Comparison of ENCODE assay signal across 9 cellular contexts in genomic region chr11:118916842-118917388, GRCh38. TPM values are rescaled to one million over a fixed set of nuclear protein-coding genes. Genes with fewer than 3 reads are reported as not detected.
DNase-seq lines count a peak whose midpoint lies in the region; ATAC-seq and TF ChIP-seq lines count a peak whose summit lies in the region.
"Had no signal": no experiment of that assay in that cellular context is flagged by ENCODE, and none has a peak within 500 bp of the region (broad histone marks: within the 10 kb centered on the region; RNA-seq: fewer than 3 reads in every experiment).

No MANE protein-coding gene starts in this region.

- POLR2A ChIA-PET in HEK293T (lab: Yijun Ruan, JAX): interaction anchor here (0.9 kb wide), 1 partner anchor 9 kb away, joined by 3 read pairs; the partner anchor contains the start of gene BCL9L

- no peaks in the 10 kb centered on the region for H3K9me3 Mint-ChIP-seq in activated naive CD8-positive, alpha-beta T cell (ENCODE audit: low read depth)
- H3K9me3 Mint-ChIP-seq in stimulated activated naive B cell treated with anti-CD40 and anti-IgM and Interleukin-4, amounts not matched to agents 10 μg/mL and 1 μg/mL and 100 μg/mL, for 72 hours: no peaks in the 10 kb centered on the region

- H3K4me1 Mint-ChIP-seq in activated naive CD8-positive, alpha-beta T cell (ENCODE audit: low read depth): peaks cover 88% of the 10 kb centered on the region
- peaks cover 86 to 100% of the 10 kb centered on the region in 2 donors for H3K4me1 Mint-ChIP-seq in stimulated activated naive B cell treated with anti-CD40 and anti-IgM and Interleukin-4, amounts not matched to agents 10 μg/mL and 1 μg/mL and 100 μg/mL, for 72 hours

- peak overlapping the region; percentile 93 for H3K4me3 Mint-ChIP-seq in activated naive CD8-positive, alpha-beta T cell
- H3K4me3 Mint-ChIP-seq in stimulated activated naive B cell treated with anti-CD40 and anti-IgM and Interleukin-4, amounts not matched to agents 10 μg/mL and 1 μg/mL and 100 μg/mL, for 72 hours: peak overlapping the region in 1 of 2 donors; percentile 27

- H3K27ac ChIP-seq in right atrium auricular region: peak overlapping the region; percentile 94 to 98

- peaks cover 0 to 100% of the 10 kb centered on the region in 2 donors for H3K4me1 ChIP-seq in right atrium auricular region

- DNase-seq in HEK293T (ENCODE audit: extremely low spot score) (peak; percentile 48), right atrium auricular region (ENCODE audit: low spot score) (peak; percentile 85), D341Med (ENCODE audit: low spot score) (no peak)
- DNase-seq in stimulated activated naive B cell treated with anti-CD40 and anti-IgM and Interleukin-4, amounts not matched to agents 10 μg/mL and 1 μg/mL and 100 μg/mL, for 72 hours: no peak

- H3K36me3 Mint-ChIP-seq in activated naive CD8-positive, alpha-beta T cell: no peaks in the 10 kb centered on the region
- H3K36me3 Mint-ChIP-seq in stimulated activated naive B cell treated with anti-CD40 and anti-IgM and Interleukin-4, amounts not matched to agents 10 μg/mL and 1 μg/mL and 100 μg/mL, for 72 hours: peaks cover 14 to 16% of the 10 kb centered on the region in 2 donors

- no peaks in the 10 kb centered on the region for H3K27me3 Mint-ChIP-seq in activated naive CD8-positive, alpha-beta T cell
- no peaks in the 10 kb centered on the region for H3K27me3 Mint-ChIP-seq in stimulated activated naive B cell treated with anti-CD40 and anti-IgM and Interleukin-4, amounts not matched to agents 10 μg/mL and 1 μg/mL and 100 μg/mL, for 72 hours

- peak overlapping the region; percentile 99 for H3K27ac Mint-ChIP-seq in activated naive CD8-positive, alpha-beta T cell
- H3K27ac Mint-ChIP-seq in stimulated activated naive B cell treated with anti-CD40 and anti-IgM and Interleukin-4, amounts not matched to agents 10 μg/mL and 1 μg/mL and 100 μg/mL, for 72 hours: peak overlapping the region; percentile 92

- peak overlapping the region in 1 of 2 donors; percentile 17 for H3K4me3 ChIP-seq in right atrium auricular region
- H3K4me3 ChIP-seq: SJSA1 had no signal

- no peaks in the 10 kb centered on the region for H3K36me3 ChIP-seq in right atrium auricular region

- no peaks in the 10 kb centered on the region for H3K9me3 ChIP-seq in right atrium auricular region
- H3K9me3 ChIP-seq: SJSA1 had no signal

- TF ChIP-seq CTCF in right atrium auricular region (IDR thresholded peaks at IDR 0.05): no peak

- no peaks in the 10 kb centered on the region for H3K27me3 ChIP-seq in right atrium auricular region
- H3K27me3 ChIP-seq: SJSA1 had no signal

- CTCF ChIA-PET in HEK293T (lab: Yijun Ruan, JAX): interaction anchor here (0.6 kb wide), 1 partner anchor 99 kb away, joined by 3 read pairs; no protein-coding TSS in a partner anchor

- no peak for ATAC-seq in stimulated activated naive B cell treated with anti-CD40 and anti-IgM and Interleukin-4, amounts not matched to agents 10 μg/mL and 1 μg/mL and 100 μg/mL, for 72 hours (replicated peaks)
- ATAC-seq in HG02759 (IDR thresholded peaks at IDR 0.05; ENCODE audit: unreplicated experiment) (no peak), GM21576 (IDR thresholded peaks at IDR 0.05; ENCODE audit: unreplicated experiment) (no peak), GM21737 (IDR thresholded peaks at IDR 0.05; ENCODE audit: unreplicated experiment) (no peak)

TF ChIP-seq in HEK293T, 16 proteins besides CTCF, POLR2A, EP300 and RAD21:
- TF ChIP-seq CTBP1 (IDR thresholded peaks at IDR 0.05; ENCODE audit: borderline replicate concordance): 0 out of 2 replicates have a peak, but pooled peaks have one; percentile 8
- no peak for TF ChIP-seq SUZ12 (IDR thresholded peaks at IDR 0.05)

RNA-seq across cellular contexts. Expression of gene BCL9L, which starts 8.8 kb away (rescaled TPM):
- 10 to 100 TPM; 17.5 to 43.7 TPM for total RNA-seq in right atrium auricular region

RNA-seq across cellular contexts. Expression of gene CXCR5, which starts 33.2 kb away (rescaled TPM):
- total RNA-seq in right atrium auricular region: under 1 TPM in 1 of 2 donors, not detected in 1; 0.16 TPM
- total RNA-seq: SJSA1 had no signal

RNA-seq across cellular contexts. Expression of gene UPK2, which starts 39.2 kb away (rescaled TPM):
- total RNA-seq in right atrium auricular region: not detected
- total RNA-seq: SJSA1 had no signal

RNA-seq across cellular contexts. Expression of gene FOXR1, which starts 54.6 kb away (rescaled TPM):
- not detected for total RNA-seq in right atrium auricular region
- total RNA-seq: SJSA1 had no signal

Comparison
In these comparisons a context has a peak if more than half of its experiments do, and no peak if none do; other contexts are left out.
1. DNase-seq: peak in HEK293T (single experiment) and right atrium auricular region (single experiment); none in stimulated activated naive B cell treated with anti-CD40 and anti-IgM and Interleukin-4, amounts not matched to agents 10 μg/mL and 1 μg/mL and 100 μg/mL, for 72 hours (single experiment) and D341Med (single experiment).